1 cellular context compared by ENCODE assay signal in the genomic region with DNA sequence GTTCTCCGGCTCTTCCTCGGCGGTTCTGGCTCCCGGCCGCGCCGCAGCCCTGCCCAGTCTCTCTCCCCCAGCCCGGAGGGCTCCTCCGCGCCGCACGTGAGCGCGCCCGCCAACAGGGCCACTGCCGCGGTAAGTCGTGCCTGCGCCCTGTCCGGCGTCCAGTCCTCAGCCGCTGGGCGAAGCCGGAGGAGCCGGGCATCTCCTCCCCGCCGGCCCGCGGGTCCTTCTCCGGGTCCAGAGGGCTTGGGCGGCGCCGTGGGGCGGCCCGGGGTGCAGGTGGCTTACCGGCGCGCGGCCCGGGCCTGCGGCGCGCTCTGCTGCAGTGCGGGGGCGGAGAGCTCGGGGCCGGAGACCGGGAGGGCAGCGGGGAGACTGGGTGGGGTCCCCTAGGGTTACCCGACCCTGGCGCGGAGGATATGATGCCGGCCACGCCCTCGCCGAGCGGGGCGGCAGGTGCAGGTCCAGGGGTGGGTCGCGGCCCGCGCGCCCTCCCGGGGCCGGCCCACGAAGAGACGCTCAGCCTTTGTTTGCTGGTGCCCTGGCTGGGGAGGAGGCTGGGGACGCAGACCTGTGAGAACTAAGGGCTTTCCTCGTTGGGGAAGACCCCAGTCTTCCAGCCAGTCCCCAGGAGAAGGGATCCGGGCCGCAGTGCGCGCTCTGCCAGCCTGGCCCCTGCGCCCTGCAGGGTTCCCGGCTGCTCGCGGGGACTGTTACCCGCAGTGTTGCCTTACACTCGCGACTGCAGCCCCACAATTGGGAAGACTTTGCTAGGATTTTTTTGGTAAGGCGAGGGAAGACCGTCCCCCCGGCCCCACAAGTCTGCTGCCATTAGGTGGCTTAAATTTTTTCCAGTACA.
TF ChIP-seq lines count a peak whose summit lies in the region.

Gene DOP1B (plus strand): TSS at position 10 of the 856 bp plus-strand sequence. CDS start 7,910 bp downstream, outside the sequence.

TF ChIP-seq in K562, 482 proteins besides CTCF, POLR2A, EP300 and RAD21 (continued from another document and continues in another):
- TF ChIP-seq, protein P1, sequence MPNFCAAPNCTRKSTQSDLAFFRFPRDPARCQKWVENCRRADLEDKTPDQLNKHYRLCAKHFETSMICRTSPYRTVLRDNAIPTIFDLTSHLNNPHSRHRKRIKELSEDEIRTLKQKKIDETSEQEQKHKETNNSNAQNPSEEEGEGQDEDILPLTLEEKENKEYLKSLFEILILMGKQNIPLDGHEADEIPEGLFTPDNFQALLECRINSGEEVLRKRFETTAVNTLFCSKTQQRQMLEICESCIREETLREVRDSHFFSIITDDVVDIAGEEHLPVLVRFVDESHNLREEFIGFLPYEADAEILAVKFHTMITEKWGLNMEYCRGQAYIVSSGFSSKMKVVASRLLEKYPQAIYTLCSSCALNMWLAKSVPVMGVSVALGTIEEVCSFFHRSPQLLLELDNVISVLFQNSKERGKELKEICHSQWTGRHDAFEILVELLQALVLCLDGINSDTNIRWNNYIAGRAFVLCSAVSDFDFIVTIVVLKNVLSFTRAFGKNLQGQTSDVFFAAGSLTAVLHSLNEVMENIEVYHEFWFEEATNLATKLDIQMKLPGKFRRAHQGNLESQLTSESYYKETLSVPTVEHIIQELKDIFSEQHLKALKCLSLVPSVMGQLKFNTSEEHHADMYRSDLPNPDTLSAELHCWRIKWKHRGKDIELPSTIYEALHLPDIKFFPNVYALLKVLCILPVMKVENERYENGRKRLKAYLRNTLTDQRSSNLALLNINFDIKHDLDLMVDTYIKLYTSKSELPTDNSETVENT (CRISPR knock-in tag; IDR thresholded peaks at IDR 0.05): peak; percentile 46; the same call in 1 of the 2 replicates
- TF ChIP-seq FIP1L1 (IDR thresholded peaks at IDR 0.05; ENCODE audit: low read depth, low read length, poor library complexity, severe bottlenecking) (peak; percentile 41), RB1 (IDR thresholded peaks at IDR 0.05; ENCODE audit: low read depth) (peak; percentile 61; the same call in 1 of the 2 replicates), NR3C1 (CRISPR knock-in tag; IDR thresholded peaks at IDR 0.05) (no peak), CREB3 (tag; conservative IDR thresholded peaks at IDR 0.05; ENCODE audit: low read depth) (no peak), POLR2AphosphoS2 (IDR thresholded peaks at IDR 0.05; ENCODE audit: low read length) (no peak), TFAP4 (CRISPR knock-in tag; IDR thresholded peaks at IDR 0.05; ENCODE audit: borderline replicate concordance) (0 out of 2 replicates have a peak, but pooled peaks have one; percentile 5), NRF1 (conservative IDR thresholded peaks at IDR 0.05 in 1 of 2, IDR thresholded peaks at IDR 0.05 in 1 of 2) (peak in 1 of 2 experiments; percentile 2; a peak in 2 of 4 replicates), SUPT5H (IDR thresholded peaks at IDR 0.05) (peak; percentile 11; the same call in 1 of the 2 replicates), CTBP1 (IDR thresholded peaks at IDR 0.05; ENCODE audit: borderline replicate concordance) (peak; percentile 93), FOSL1 (tag; conservative IDR thresholded peaks at IDR 0.05) (no peak), MYBL2 (IDR thresholded peaks at IDR 0.05; ENCODE audit: low read depth) (no peak), MYBL2 (CRISPR knock-in tag; IDR thresholded peaks at IDR 0.05; ENCODE audit: borderline replicate concordance) (no peak), ZNF431 (CRISPR knock-in tag; IDR thresholded peaks at IDR 0.05) (no peak), FOS (IDR thresholded peaks at IDR 0.05; ENCODE audit: extremely low read depth, insufficient read length) (no peak), HOXB6 (CRISPR knock-in tag; IDR thresholded peaks at IDR 0.05; ENCODE audit: borderline replicate concordance) (no peak), ZFX (CRISPR knock-in tag; IDR thresholded peaks at IDR 0.05) (peak; percentile 56), SETDB1 (IDR thresholded peaks at IDR 0.05; ENCODE audit: low read length) (no peak), DDX20 (tag; IDR thresholded peaks at IDR 0.05; ENCODE audit: low read depth) (no peak), ZBTB2 (IDR thresholded peaks at IDR 0.05) (no peak), ZNF830 (CRISPR knock-in tag; IDR thresholded peaks at IDR 0.05) (no peak), SMAD4 (CRISPR knock-in tag; conservative IDR thresholded peaks at IDR 0.05) (0 out of 2 replicates have a peak, but pooled peaks have one; percentile 43), GABPB1 (CRISPR knock-in tag; IDR thresholded peaks at IDR 0.05) (no peak; the same call in 1 of the 2 replicates), PML (IDR thresholded peaks at IDR 0.05; ENCODE audit: low read length) (no peak), STAG1 (CRISPR knock-in tag; IDR thresholded peaks at IDR 0.05; ENCODE audit: borderline replicate concordance) (no peak), ZNF23 (CRISPR knock-in tag; IDR thresholded peaks at IDR 0.05) (no peak), ZNF583 (CRISPR knock-in tag; IDR thresholded peaks at IDR 0.05) (no peak), REST (CRISPR knock-in tag; IDR thresholded peaks at IDR 0.05; ENCODE audit: low read depth) (peak; percentile 74), CREB3L1 (IDR thresholded peaks at IDR 0.05; ENCODE audit: borderline replicate concordance, low read depth) (no peak), MTF1 (CRISPR knock-in tag; IDR thresholded peaks at IDR 0.05; ENCODE audit: borderline replicate concordance) (no peak), CEBPG (CRISPR knock-in tag; IDR thresholded peaks at IDR 0.05) (no peak), CEBPG (tag; conservative IDR thresholded peaks at IDR 0.05 in 1 of 2, IDR thresholded peaks at IDR 0.05 in 1 of 2) (no peak), ZNF511 (CRISPR knock-in tag; IDR thresholded peaks at IDR 0.05) (peak; percentile 55; the same call in 1 of the 2 replicates)
- TF ChIP-seq, protein P2, sequence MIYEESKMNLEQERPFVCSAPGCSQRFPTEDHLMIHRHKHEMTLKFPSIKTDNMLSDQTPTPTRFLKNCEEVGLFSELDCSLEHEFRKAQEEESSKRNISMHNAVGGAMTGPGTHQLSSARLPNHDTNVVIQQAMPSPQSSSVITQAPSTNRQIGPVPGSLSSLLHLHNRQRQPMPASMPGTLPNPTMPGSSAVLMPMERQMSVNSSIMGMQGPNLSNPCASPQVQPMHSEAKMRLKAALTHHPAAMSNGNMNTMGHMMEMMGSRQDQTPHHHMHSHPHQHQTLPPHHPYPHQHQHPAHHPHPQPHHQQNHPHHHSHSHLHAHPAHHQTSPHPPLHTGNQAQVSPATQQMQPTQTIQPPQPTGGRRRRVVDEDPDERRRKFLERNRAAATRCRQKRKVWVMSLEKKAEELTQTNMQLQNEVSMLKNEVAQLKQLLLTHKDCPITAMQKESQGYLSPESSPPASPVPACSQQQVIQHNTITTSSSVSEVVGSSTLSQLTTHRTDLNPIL (CRISPR knock-in tag; IDR thresholded peaks at IDR 0.05): no peak
- TF ChIP-seq, protein P3, sequence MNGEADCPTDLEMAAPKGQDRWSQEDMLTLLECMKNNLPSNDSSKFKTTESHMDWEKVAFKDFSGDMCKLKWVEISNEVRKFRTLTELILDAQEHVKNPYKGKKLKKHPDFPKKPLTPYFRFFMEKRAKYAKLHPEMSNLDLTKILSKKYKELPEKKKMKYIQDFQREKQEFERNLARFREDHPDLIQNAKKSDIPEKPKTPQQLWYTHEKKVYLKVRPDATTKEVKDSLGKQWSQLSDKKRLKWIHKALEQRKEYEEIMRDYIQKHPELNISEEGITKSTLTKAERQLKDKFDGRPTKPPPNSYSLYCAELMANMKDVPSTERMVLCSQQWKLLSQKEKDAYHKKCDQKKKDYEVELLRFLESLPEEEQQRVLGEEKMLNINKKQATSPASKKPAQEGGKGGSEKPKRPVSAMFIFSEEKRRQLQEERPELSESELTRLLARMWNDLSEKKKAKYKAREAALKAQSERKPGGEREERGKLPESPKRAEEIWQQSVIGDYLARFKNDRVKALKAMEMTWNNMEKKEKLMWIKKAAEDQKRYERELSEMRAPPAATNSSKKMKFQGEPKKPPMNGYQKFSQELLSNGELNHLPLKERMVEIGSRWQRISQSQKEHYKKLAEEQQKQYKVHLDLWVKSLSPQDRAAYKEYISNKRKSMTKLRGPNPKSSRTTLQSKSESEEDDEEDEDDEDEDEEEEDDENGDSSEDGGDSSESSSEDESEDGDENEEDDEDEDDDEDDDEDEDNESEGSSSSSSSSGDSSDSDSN (IDR thresholded peaks at IDR 0.05; ENCODE audit: borderline replicate concordance in 1 of 2, low read depth in 2 of 2, low read length in 2 of 2): peak; percentile 73 to 91; a peak in 2 of 4 replicates
- TF ChIP-seq, protein P4, sequence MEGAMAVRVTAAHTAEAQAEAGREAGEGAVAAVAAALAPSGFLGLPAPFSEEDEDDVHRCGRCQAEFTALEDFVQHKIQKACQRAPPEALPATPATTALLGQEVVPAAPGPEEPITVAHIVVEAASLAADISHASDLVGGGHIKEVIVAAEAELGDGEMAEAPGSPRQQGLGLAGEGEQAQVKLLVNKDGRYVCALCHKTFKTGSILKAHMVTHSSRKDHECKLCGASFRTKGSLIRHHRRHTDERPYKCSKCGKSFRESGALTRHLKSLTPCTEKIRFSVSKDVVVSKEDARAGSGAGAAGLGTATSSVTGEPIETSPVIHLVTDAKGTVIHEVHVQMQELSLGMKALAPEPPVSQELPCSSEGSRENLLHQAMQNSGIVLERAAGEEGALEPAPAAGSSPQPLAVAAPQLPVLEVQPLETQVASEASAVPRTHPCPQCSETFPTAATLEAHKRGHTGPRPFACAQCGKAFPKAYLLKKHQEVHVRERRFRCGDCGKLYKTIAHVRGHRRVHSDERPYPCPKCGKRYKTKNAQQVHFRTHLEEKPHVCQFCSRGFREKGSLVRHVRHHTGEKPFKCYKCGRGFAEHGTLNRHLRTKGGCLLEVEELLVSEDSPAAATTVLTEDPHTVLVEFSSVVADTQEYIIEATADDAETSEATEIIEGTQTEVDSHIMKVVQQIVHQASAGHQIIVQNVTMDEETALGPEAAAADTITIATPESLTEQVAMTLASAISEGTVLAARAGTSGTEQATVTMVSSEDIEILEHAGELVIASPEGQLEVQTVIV (CRISPR knock-in tag; IDR thresholded peaks at IDR 0.05; ENCODE audit: borderline replicate concordance): no peak
